ENCODE assay signal across 28 cellular contexts in the genomic region with DNA sequence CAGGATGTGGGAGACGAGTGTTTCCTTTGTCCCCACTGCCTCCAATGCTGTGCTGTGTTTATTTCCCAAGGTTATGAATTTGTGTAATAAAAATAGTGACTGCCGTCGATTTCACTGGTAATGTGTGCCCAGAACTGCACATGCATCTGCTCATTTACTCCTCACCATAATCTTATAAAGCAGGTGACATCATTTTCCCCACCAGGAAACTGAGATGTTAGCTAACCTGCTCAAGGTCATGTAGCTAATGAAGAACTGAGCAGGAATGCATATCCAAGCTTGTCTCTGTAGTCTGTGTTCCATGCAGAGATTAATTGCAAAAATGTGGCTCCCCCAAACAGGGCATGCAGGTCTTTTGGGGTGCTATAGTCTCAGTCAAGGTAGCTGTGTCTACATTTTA.
"Had no signal": no experiment of that assay in that cellular context is flagged by ENCODE, and none has a peak within 500 bp of the region (broad histone marks: within the 10 kb centered on the region; RNA-seq: fewer than 3 reads in every experiment).

No MANE protein-coding gene starts in this region.

- H3K27me3 ChIP-seq: ascending aorta, brain microvascular endothelial cell, hepatocyte had no signal

- FAIRE-seq: bronchial epithelial cell, frontal cortex had no signal

- H3K27ac ChIP-seq: ascending aorta, brain microvascular endothelial cell, coronary artery, heart right ventricle, hepatocyte had no signal

- H3K36me3 ChIP-seq: ascending aorta, brain microvascular endothelial cell, heart right ventricle had no signal

- H3K4me3 ChIP-seq: ascending aorta, coronary artery, dorsolateral prefrontal cortex, heart right ventricle, hepatocyte had no signal

- H3K4me1 ChIP-seq: ascending aorta, heart right ventricle had no signal

- ATAC-seq: activated naive CD4-positive, alpha-beta T cell treated with anti-CD3 and anti-CD28 coated beads, Interleukin-2, amount 50 U/mL, for 72 hours; activated T-cell treated with anti-CD3 and anti-CD28 coated beads, Interleukin-2, amount 50 U/mL, for 72 hours; esophagus mucosa; heart right ventricle; WTC11 had no signal

- DNase-seq: activated CD4-positive, alpha-beta memory T cell treated with anti-CD3 and anti-CD28 coated beads, Interleukin-2, amount 10 ng/mL, durations not matched to agents 7 days and 5 days; activated CD4-positive, alpha-beta T cell treated with anti-CD3 and anti-CD28 coated beads for 1 hour; activated CD4-positive, alpha-beta T cell treated with anti-CD3 and anti-CD28 coated beads for 4 hours; activated CD4-positive, alpha-beta T cell treated with anti-CD3 and anti-CD28 coated beads, Interleukin-2, amount 10 ng/mL, durations not matched to agents 7 days and 5 days; activated CD4-positive, alpha-beta T cell treated with anti-CD3 and anti-CD28 coated beads, Interleukin-2, amount 50 U/mL, for 4 hours; activated CD8-positive, alpha-beta memory T cell treated with anti-CD3 and anti-CD28 coated beads, Interleukin-2, amount 50 U/mL, for 48 hours; activated gamma-delta T cell; activated naive CD4-positive, alpha-beta T cell; activated naive CD4-positive, alpha-beta T cell treated with anti-CD3 and anti-CD28 coated beads, Interleukin-2, amount 10 ng/mL, durations not matched to agents 7 days and 5 days; activated naive CD8-positive, alpha-beta T cell treated with anti-CD3 and anti-CD28 coated beads, Interleukin-2, amount 10 ng/mL, durations not matched to agents 7 days and 5 days; activated T-cell treated with anti-CD3 and anti-CD28 coated beads for 4 hours; activated T-cell treated with anti-CD3 and anti-CD28 coated beads, Interleukin-2, amount 50 U/mL, for 24 hours; activated T-cell treated with anti-CD3 and anti-CD28 coated beads, Interleukin-2, amount 50 U/mL, for 72 hours; brain microvascular endothelial cell; dorsolateral prefrontal cortex; effector memory CD4-positive, alpha-beta T cell; endodermal cell; foreskin fibroblast; heart right ventricle; T-helper 2 cell had no signal

- H3K9me3 ChIP-seq: ascending aorta, heart right ventricle had no signal
